In genomic region chr2:719734-720133, GRCh38 we compare ENCODE assay signal across 19 cellular contexts. TPM values are rescaled to one million over a fixed set of nuclear protein-coding genes. Genes with fewer than 3 reads are reported as not detected.
A peak's percentile ranks its signal among the peaks of the same experiment; 100 is the strongest.
DNase-seq lines count a peak whose midpoint lies in the region; ATAC-seq, FAIRE-seq and TF ChIP-seq lines count a peak whose summit lies in the region.
"Had no signal": no experiment of that assay in that cellular context is flagged by ENCODE, and none has a peak within 500 bp of the region (broad histone marks: within the 10 kb centered on the region; RNA-seq: fewer than 3 reads in every experiment).

No MANE protein-coding gene starts in this region.

- CTCF ChIA-PET in HepG2 (lab: Yijun Ruan, JAX; ENCODE audit: low intra/inter-chr PET ratio, low total read pairs), result no interaction called here

- no peak for ATAC-seq in HepG2
- ATAC-seq in right lobe of liver, result no peak

- peaks cover 2% of the 10 kb centered on the region for H3K27me3 Mint-ChIP-seq in neural progenitor cell (ENCODE audit: insufficient read depth, low read depth)

- in situ Hi-C loops in HepG2 (cut with HindIII; ENCODE audit: extremely low pct_ligation_motif_present, low pct_unique_long_range_greater_than_20kb), result loop anchor here (5.0 to 25.0 kb wide), 2 partner anchors 418 to 823 kb away; no protein-coding TSS in a partner anchor

- peak; percentile 37 for DNase-seq in NCI-H146 treated with DMSO at 0.1 percent for 48 hours (lab: John Stamatoyannopoulos, UW; ENCODE audit: unreplicated experiment)
- no peak for DNase-seq in NCI-H146 (lab: John Stamatoyannopoulos, UW)
- no peak for DNase-seq in HepG2 (ENCODE audit: low spot score)
- no peak for DNase-seq in right lobe of liver
- DNase-seq in neural progenitor cell (ENCODE audit: low spot score), result no peak
- no peak for DNase-seq in HCEC 1CT
- no peak for DNase-seq in germinal center (ENCODE audit: low spot score)
- DNase-seq: CD4-positive, alpha-beta T cell; DMS153; DMS79; GDM1; GOT3; H7 had no signal

- intact Hi-C loops in HepG2 (cut with micrococcal nuclease; ENCODE audit: unreplicated experiment), result no loop called here
- intact Hi-C loops in right lobe of liver (cut with DNase I), result no loop called here

- H3K9me3 Mint-ChIP-seq in neural progenitor cell, result no peaks in the 10 kb centered on the region
- H3K9me3 Mint-ChIP-seq: CD4-positive, alpha-beta T cell had no signal

- H3K4me1 ChIP-seq in HepG2 (ENCODE audit: insufficient read depth, low read length) (peaks cover 12% of the 10 kb centered on the region), right lobe of liver (no peaks in the 10 kb centered on the region), neural progenitor cell (no peaks in the 10 kb centered on the region)

- H3K9ac ChIP-seq in HepG2 (ENCODE audit: insufficient read depth, low read depth, low read length) (no peak overlapping the region), neural progenitor cell (no peak overlapping the region)
- H3K9ac ChIP-seq: KMS-11 had no signal

- no TSS peak for BruUV-seq in HepG2 (replicated peaks; lab: Mats Ljungman, UMichigan)

- FAIRE-seq in HepG2 (lab: Jason Lieb, UNC), result no peak
- FAIRE-seq: GM12892, GM18507 had no signal

- TF ChIP-seq CTCF in HepG2 (CRISPR knock-in tag; IDR thresholded peaks at IDR 0.05) (no peak), right lobe of liver (IDR thresholded peaks at IDR 0.05) (no peak), neural progenitor cell (IDR thresholded peaks at IDR 0.05) (no peak)

- no peaks in the 10 kb centered on the region for H3K36me3 Mint-ChIP-seq in neural progenitor cell

- no peaks in the 10 kb centered on the region for H3K79me2 ChIP-seq in HepG2 (ENCODE audit: insufficient read depth, low read length)
- no peaks in the 10 kb centered on the region for H3K79me2 ChIP-seq in neural progenitor cell (ENCODE audit: low read depth)

- H4K20me1 ChIP-seq in HepG2 (ENCODE audit: insufficient read depth, low read length) (no peaks in the 10 kb centered on the region), neural progenitor cell (ENCODE audit: low read depth) (no peaks in the 10 kb centered on the region)

- H3K4me2 ChIP-seq in HepG2 (ENCODE audit: low read depth, low read length), result no peak overlapping the region
- H3K4me2 ChIP-seq in neural progenitor cell, result no peak overlapping the region
- H3K4me2 ChIP-seq: KMS-11 had no signal

- H3K27ac Mint-ChIP-seq in neural progenitor cell, result no peak overlapping the region
- H3K27ac Mint-ChIP-seq: B cell; CD4-positive, alpha-beta T cell had no signal

- H3K27ac ChIP-seq in HepG2 (ENCODE audit: extremely low read length, insufficient read depth, low read length) (no peak overlapping the region), right lobe of liver (no peak overlapping the region), neural progenitor cell (no peak overlapping the region)
- H3K27ac ChIP-seq: 22Rv1, C4-2B, KMS-11 had no signal

- no peaks in the 10 kb centered on the region for H3F3A ChIP-seq in neural progenitor cell (ENCODE audit: low read depth)

- H3K36me3 ChIP-seq in HepG2 (replicated peaks in 1 of 2; ENCODE audit: control insufficient read depth in 1 of 2, insufficient read depth in 2 of 2, low read length in 2 of 2) (no peaks in the 10 kb centered on the region), right lobe of liver (no peaks in the 10 kb centered on the region), neural progenitor cell (no peaks in the 10 kb centered on the region)

- H2AFZ ChIP-seq in HepG2 (ENCODE audit: low read length) (no peak overlapping the region), neural progenitor cell (replicated peaks) (no peak overlapping the region)

- H3K4me1 Mint-ChIP-seq in neural progenitor cell, result peaks cover 11% of the 10 kb centered on the region

- TF ChIP-seq EP300 in HepG2 (IDR thresholded peaks at IDR 0.05; ENCODE audit: low read depth in 2 of 2, low read length in 2 of 2), result no peak
- no peak for TF ChIP-seq EP300 in HepG2 (CRISPR knock-in tag; IDR thresholded peaks at IDR 0.05; ENCODE audit: borderline replicate concordance)

- H3K27me3 ChIP-seq in HepG2 (ENCODE audit: control insufficient read depth in 1 of 2, insufficient read depth in 2 of 2, low read length in 2 of 2), result peaks cover 2 to 34% of the 10 kb centered on the region in 2 experiments; a peak in 4 of 5 replicates
- no peaks in the 10 kb centered on the region for H3K27me3 ChIP-seq in right lobe of liver
- H3K27me3 ChIP-seq in neural progenitor cell, result no peaks in the 10 kb centered on the region

- TF ChIP-seq POLR2A in HepG2 (IDR thresholded peaks at IDR 0.05; ENCODE audit: insufficient read depth in 1 of 2, low read depth in 2 of 2, low read length in 2 of 2) (no peak), right lobe of liver (IDR thresholded peaks at IDR 0.05) (no peak)

- peak overlapping the region; percentile 31 for H3K4me3 Mint-ChIP-seq in neural progenitor cell
- H3K4me3 Mint-ChIP-seq: B cell; CD4-positive, alpha-beta T cell had no signal

- TF ChIP-seq RAD21 in HepG2 (CRISPR knock-in tag; IDR thresholded peaks at IDR 0.05), result no peak

- POLR2A ChIA-PET in HepG2 (lab: Yijun Ruan, JAX), result no interaction called here

- H3K4me3 ChIP-seq in HepG2 (replicated peaks in 1 of 3; ENCODE audit: insufficient read depth in 1 of 3, low read depth in 2 of 3, low read length in 3 of 3) (no peak overlapping the region), right lobe of liver (no peak overlapping the region), neural progenitor cell (no peak overlapping the region)

- WGBS in HepG2 (ENCODE audit: low lambda C conversion rate), result 39% methylated on average over 9 of the region's 9 CpGs
- WGBS in right lobe of liver (ENCODE audit: insufficient coverage, low coverage, low lambda C conversion rate, missing lambda C conversion rate), result 39% methylated on average over 4 of the region's 9 CpGs

- H3K9me3 ChIP-seq in HepG2 (ENCODE audit: low read length) (no peaks in the 10 kb centered on the region), right lobe of liver (no peaks in the 10 kb centered on the region), neural progenitor cell (ENCODE audit: low read depth) (no peaks in the 10 kb centered on the region)

TF ChIP-seq in HepG2, 621 proteins besides CTCF, POLR2A, EP300 and RAD21 (continues in another document):
- no peak for TF ChIP-seq U2AF1 (optimal IDR thresholded peaks at IDR 0.05; ENCODE audit: low read depth, low read length)

RNA-seq across cellular contexts. Expression of gene TMEM18, which starts 42.5 kb away (rescaled TPM):
- total RNA-seq in HepG2 (2016; rRNA removed; fragmentation: Illumina TruSeq; extraction: Trizol), result 39.7 and 45.9 TPM in 2 replicates
- 26.8 and 30.8 TPM in 2 replicates for total RNA-seq in HepG2 (2016; cell fraction: cytosol; rRNA removed; fragmentation: Illumina TruSeq; extraction: Trizol; ENCODE audit: low read depth)
- 36.9 and 47.1 TPM in 2 replicates for total RNA-seq in HepG2 (2016; cell fraction: insoluble cytoplasmic fraction; rRNA removed; fragmentation: Illumina TruSeq; extraction: Trizol)
- total RNA-seq in HepG2 (2016; cell fraction: membrane; rRNA removed; fragmentation: Illumina TruSeq; extraction: Trizol), result 43.7 and 45.0 TPM in 2 replicates
- 27.3 and 30.5 TPM in 2 replicates for total RNA-seq in HepG2 (2016; cell fraction: nucleus; rRNA removed; fragmentation: Illumina TruSeq; extraction: Trizol)
- polyA plus RNA-seq in HepG2 (2011; rRNA removed), result 32.1 and 49.4 TPM in 2 replicates
- 33.5 and 39.5 TPM in 2 replicates for polyA plus RNA-seq in HepG2 (2011; cell fraction: cytosol; rRNA removed)
- polyA plus RNA-seq in HepG2 (2011; cell fraction: nucleus; rRNA removed), result 29.6 and 38.2 TPM in 2 replicates
- 36.5 and 48.1 TPM in 2 replicates for polyA plus RNA-seq in HepG2 (2012)
- polyA plus RNA-seq in HepG2 (2016; cell fraction: cytosol; fragmentation: Illumina TruSeq; extraction: Trizol; ENCODE audit: low read depth), result 37.2 and 42.5 TPM in 2 replicates
- polyA plus RNA-seq in HepG2 (2016; cell fraction: insoluble cytoplasmic fraction; fragmentation: Illumina TruSeq; extraction: Trizol; ENCODE audit: low read depth), result 36.2 and 38.9 TPM in 2 replicates
- 38.3 and 46.2 TPM in 2 replicates for polyA plus RNA-seq in HepG2 (2016; cell fraction: membrane; fragmentation: Illumina TruSeq; extraction: Trizol; ENCODE audit: low read depth)
- polyA plus RNA-seq in HepG2 (2016; cell fraction: nucleus; fragmentation: Illumina TruSeq; extraction: Trizol; ENCODE audit: insufficient read depth, low read depth), result 49.7 and 63.7 TPM in 2 replicates
- polyA minus RNA-seq in HepG2 (2011; rRNA and poly(A)+ RNA removed; ENCODE audit: low replicate concordance), result 19.9 and 51.6 TPM in 2 replicates
- polyA minus RNA-seq in HepG2 (2011; cell fraction: cytosol; rRNA and poly(A)+ RNA removed), result 14.5 and 14.9 TPM in 2 replicates
- 39.4 and 50.0 TPM in 2 replicates for polyA minus RNA-seq in HepG2 (2011; cell fraction: nucleus; rRNA and poly(A)+ RNA removed)
- 10 to 100 TPM in 2 of 6 experiments, 1 to 10 TPM in 4; 4.2 to 11.4 (median 7.0) TPM for total RNA-seq in right lobe of liver
- total RNA-seq in neural progenitor cell (ENCODE audit: low replicate concordance), result 23.5 and 50.0 TPM in 2 replicates
